ENCODE assay signal across 11 cellular contexts in the genomic region with DNA sequence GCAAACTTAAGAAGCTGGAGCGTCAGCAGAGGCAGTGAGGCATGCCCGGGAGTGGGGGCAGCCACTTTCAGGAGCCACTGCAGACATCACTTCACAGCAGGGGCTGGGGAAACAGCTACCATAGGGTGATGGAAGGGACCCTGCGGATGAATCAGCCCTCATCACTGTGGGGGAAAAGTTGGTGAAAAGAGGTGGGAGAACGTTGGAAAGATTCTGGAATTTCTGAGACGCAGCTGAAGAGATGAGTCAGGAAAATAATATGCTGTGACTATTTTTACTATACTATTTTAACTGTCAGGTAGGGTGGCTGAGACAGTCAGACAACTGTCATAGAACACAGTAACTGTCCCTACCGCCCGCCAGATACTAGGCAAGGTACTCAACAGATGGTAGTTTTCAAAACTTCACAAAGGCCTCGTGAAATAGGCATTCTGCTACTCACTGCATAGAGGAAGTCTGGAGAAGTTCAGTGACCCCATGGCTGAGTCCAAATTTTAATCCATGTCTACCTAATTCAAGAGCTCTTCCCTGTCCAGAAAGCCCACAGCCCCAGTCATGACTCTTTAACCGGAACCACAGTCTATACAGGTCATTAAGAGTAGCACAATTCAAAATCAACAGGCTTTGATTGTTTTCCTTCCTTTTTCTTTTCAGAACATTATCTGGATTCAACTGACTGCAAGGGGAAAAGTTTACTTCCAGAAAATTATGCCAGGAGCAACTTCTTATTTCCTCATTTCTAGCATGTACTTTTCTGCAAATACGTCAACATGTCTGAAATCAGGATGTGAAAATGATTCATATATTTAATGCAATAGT. TPM values are rescaled to one million over a fixed set of nuclear protein-coding genes. Genes with fewer than 3 reads are reported as not detected.
DNase-seq lines count a peak whose midpoint lies in the region; ATAC-seq and TF ChIP-seq lines count a peak whose summit lies in the region.
"Had no signal": no experiment of that assay in that cellular context is flagged by ENCODE, and none has a peak within 500 bp of the region (broad histone marks: within the 10 kb centered on the region; RNA-seq: fewer than 3 reads in every experiment).

No MANE protein-coding gene starts in this region.

- no peaks in the 10 kb centered on the region for H3K27me3 ChIP-seq in naive thymus-derived CD4-positive, alpha-beta T cell (ENCODE audit: control insufficient read depth in 2 of 2, insufficient read depth in 2 of 2, low read length in 2 of 2)
- no peaks in the 10 kb centered on the region for H3K27me3 ChIP-seq in osteoblast (ENCODE audit: insufficient read depth, low read length)

- H3K9me3 Mint-ChIP-seq in naive thymus-derived CD4-positive, alpha-beta T cell = no peaks in the 10 kb centered on the region

- no peaks in the 10 kb centered on the region for H3K79me2 ChIP-seq in osteoblast (ENCODE audit: insufficient read depth, low read length)

- no peaks in the 10 kb centered on the region for H3K9me3 ChIP-seq in naive thymus-derived CD4-positive, alpha-beta T cell (ENCODE audit: control insufficient read depth in 2 of 3, low read length in 3 of 3)
- no peaks in the 10 kb centered on the region for H3K9me3 ChIP-seq in osteoblast (ENCODE audit: low read depth, low read length)
- H3K9me3 ChIP-seq: psoas muscle had no signal

- no peak overlapping the region for H3K4me2 ChIP-seq in osteoblast (ENCODE audit: insufficient read depth, low read length)

- H3K36me3 Mint-ChIP-seq in naive thymus-derived CD4-positive, alpha-beta T cell = no peaks in the 10 kb centered on the region

- H3K4me3 ChIP-seq in fibroblast of pulmonary artery (replicated peaks; ENCODE audit: low read depth, low read length) (no peak overlapping the region), osteoblast (ENCODE audit: insufficient read depth, low read length) (no peak overlapping the region)
- H3K4me3 ChIP-seq in naive thymus-derived CD4-positive, alpha-beta T cell (ENCODE audit: low read length) = no peak overlapping the region
- H3K4me3 ChIP-seq: psoas muscle had no signal

- peak; percentile 16 for DNase-seq in 8988T
- DNase-seq in M059J (ENCODE audit: low read depth) = peak; percentile 26
- peak; percentile 54 for DNase-seq in fibroblast of pulmonary artery (ENCODE audit: low read depth)
- no peak for DNase-seq in naive thymus-derived CD4-positive, alpha-beta T cell
- DNase-seq in activated CD4-positive, CD25-positive, alpha-beta regulatory T cell treated with anti-CD3 and anti-CD28 coated beads, Interleukin-2, amount 50 U/mL, for 72 hours = no peak
- DNase-seq in osteoblast (ENCODE audit: insufficient read length, low spot score, missing footprints) = no peak
- DNase-seq in HT-29 (ENCODE audit: low spot score) = no peak
- DNase-seq: NCI-H1105 treated with DMSO at 0.1 percent for 48 hours, NCI-H774, psoas muscle had no signal

- peaks cover 0 to 19% (median 11%) of the 10 kb centered on the region in 5 donors for H3K27me3 Mint-ChIP-seq in naive thymus-derived CD4-positive, alpha-beta T cell

- no peaks in the 10 kb centered on the region for H3K4me1 Mint-ChIP-seq in naive thymus-derived CD4-positive, alpha-beta T cell

- H4K20me1 ChIP-seq in osteoblast (ENCODE audit: insufficient read depth, low read length) = no peaks in the 10 kb centered on the region

- H3K27ac Mint-ChIP-seq in naive thymus-derived CD4-positive, alpha-beta T cell = no peak overlapping the region

- TF ChIP-seq CTCF in fibroblast of pulmonary artery (IDR thresholded peaks at IDR 0.05; ENCODE audit: low read length, missing control alignments) = no peak
- TF ChIP-seq CTCF in osteoblast (IDR thresholded peaks at IDR 0.05; ENCODE audit: extremely low read depth, low read depth, low read length) = no peak

- ATAC-seq in naive thymus-derived CD4-positive, alpha-beta T cell = peak; percentile 59
- no peak for ATAC-seq in GM19324 (IDR thresholded peaks at IDR 0.05; ENCODE audit: low FRiP score, unreplicated experiment)

- H3K4me1 ChIP-seq in naive thymus-derived CD4-positive, alpha-beta T cell (ENCODE audit: control insufficient read depth in 2 of 2, insufficient read depth in 2 of 2, low read length in 2 of 2) = no peaks in the 10 kb centered on the region
- H3K4me1 ChIP-seq in osteoblast (ENCODE audit: insufficient read depth, low read length) = no peaks in the 10 kb centered on the region
- H3K4me1 ChIP-seq: psoas muscle had no signal

- POLR2A ChIA-PET in naive thymus-derived CD4-positive, alpha-beta T cell (lab: Charles Lee) = no interaction called here

- no peak overlapping the region for H3K4me3 Mint-ChIP-seq in naive thymus-derived CD4-positive, alpha-beta T cell

- intact Hi-C loops in naive thymus-derived CD4-positive, alpha-beta T cell (cut with micrococcal nuclease) = no loop called here

- CTCF ChIA-PET in naive thymus-derived CD4-positive, alpha-beta T cell (lab: Charles Lee) = no interaction called here

- no peak overlapping the region for H2AFZ ChIP-seq in osteoblast (ENCODE audit: low read length)

- no peaks in the 10 kb centered on the region for H3K36me3 ChIP-seq in naive thymus-derived CD4-positive, alpha-beta T cell (ENCODE audit: control insufficient read depth in 2 of 3, insufficient read depth in 3 of 3, low read length in 3 of 3)
- no peaks in the 10 kb centered on the region for H3K36me3 ChIP-seq in osteoblast (ENCODE audit: insufficient read depth, low read length)

- H3K27ac ChIP-seq in naive thymus-derived CD4-positive, alpha-beta T cell (ENCODE audit: low read depth, low read length) = no peak overlapping the region
- no peak overlapping the region for H3K27ac ChIP-seq in osteoblast (ENCODE audit: low read depth, low read length)
- H3K27ac ChIP-seq: psoas muscle had no signal

RNA-seq across cellular contexts. Expression of gene EPB41L3, which starts 39.3 kb away (rescaled TPM):
- total RNA-seq in M059J (2014; rRNA removed; shearing (Covaris generic)) = 2.7 and 4.1 TPM in 2 replicates
- total RNA-seq in naive thymus-derived CD4-positive, alpha-beta T cell = 10 to 100 TPM in 4 of 5 experiments, 1 to 10 TPM in 1; 1.5 to 35.5 (median 15.3) TPM
- 1 to 10 TPM; 1.9 to 5.6 TPM for polyA plus RNA-seq in naive thymus-derived CD4-positive, alpha-beta T cell
- 0.72 and 0.88 TPM in 2 replicates for total RNA-seq in osteoblast
- total RNA-seq in HT-29 (2014; rRNA removed; shearing (Covaris generic)) = not detected in 2 replicates

Comparison
In these comparisons a context has a peak if more than half of its experiments do, and no peak if none do; other contexts are left out.
1. DNase-seq: peak in 8988T (single experiment), M059J (single experiment) and fibroblast of pulmonary artery (single experiment); none in naive thymus-derived CD4-positive, alpha-beta T cell (0 of 9), activated CD4-positive, CD25-positive, alpha-beta regulatory T cell treated with anti-CD3 and anti-CD28 coated beads, Interleukin-2, amount 50 U/mL, for 72 hours (single experiment), osteoblast (single experiment) and HT-29 (single experiment).